22 cellular contexts compared by ENCODE assay signal in the genomic region with DNA sequence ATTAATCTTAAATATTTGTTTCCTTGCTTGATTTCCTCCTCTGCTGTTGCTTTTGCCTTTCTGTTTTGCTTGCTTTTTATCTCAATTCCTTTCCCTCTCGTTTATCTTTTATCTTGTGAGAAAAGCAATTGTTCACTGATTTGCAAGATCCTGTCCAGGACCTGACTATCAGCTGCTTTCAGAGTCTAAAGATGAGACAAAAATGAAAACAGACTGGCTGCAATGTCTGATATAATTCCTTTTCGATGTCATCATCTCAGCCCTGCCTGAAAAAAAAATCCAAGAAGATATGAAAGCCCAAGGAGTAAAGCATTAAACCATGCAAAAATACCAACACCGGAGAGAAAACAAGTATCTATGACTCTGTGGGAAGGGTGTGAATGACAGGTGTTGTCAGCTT.
A peak's percentile ranks its signal among the peaks of the same experiment; 100 is the strongest.
DNase-seq lines count a peak whose midpoint lies in the region; ATAC-seq and TF ChIP-seq lines count a peak whose summit lies in the region.
"Had no signal": no experiment of that assay in that cellular context is flagged by ENCODE, and none has a peak within 500 bp of the region (broad histone marks: within the 10 kb centered on the region; RNA-seq: fewer than 3 reads in every experiment).

No MANE protein-coding gene starts in this region.

- H2BK12ac ChIP-seq in neuronal stem cell (ENCODE audit: low read length), result no peak overlapping the region

- DNase-seq in GM03348 (ENCODE audit: low spot score) (peak; percentile 32), SK-N-DZ (ENCODE audit: low spot score) (peak; percentile 85), foreskin keratinocyte (peak in 1 of 2 donors; percentile 54), neuronal stem cell (ENCODE audit: low spot score) (no peak), GM19238 (ENCODE audit: insufficient read length, low spot score) (no peak), hippocampal formation (lab: John Stamatoyannopoulos, UW) (no peak), pons (ENCODE audit: low spot score) (no peak)
- DNase-seq: activated CD4-positive, alpha-beta T cell treated with anti-CD3 and anti-CD28 coated beads for 4 hours; activated naive CD4-positive, alpha-beta T cell treated with anti-CD3 and anti-CD28 coated beads, Interleukin-2, amount 10 ng/mL, durations not matched to agents 7 days and 5 days; activated T-cell treated with anti-CD3 and anti-CD28 coated beads, Interleukin-2, amount 50 U/mL, for 48 hours; GDM1; Kasumi-1; left colon; NCI-H1092; NCI-H2029 treated with DMSO at 0.1 percent for 48 hours; nephron progenitor cell; Peyer's patch; SJCRH30; T-helper 17 cell had no signal

- H3K9ac ChIP-seq in neuronal stem cell (ENCODE audit: low read depth, low read length, poor library complexity), result no peak overlapping the region

- H3K4ac ChIP-seq in neuronal stem cell (ENCODE audit: low read length), result no peak overlapping the region

- H3K79me1 ChIP-seq in neuronal stem cell (ENCODE audit: low read depth, low read length), result no peaks in the 10 kb centered on the region

- H3K27ac ChIP-seq in foreskin keratinocyte, result no peak overlapping the region
- H3K27ac ChIP-seq in neuronal stem cell (replicated peaks; ENCODE audit: low read length), result no peak overlapping the region
- H3K27ac ChIP-seq: ascending aorta, Peyer's patch, prostate gland, SJCRH30 had no signal

- no peak overlapping the region for H3K14ac ChIP-seq in neuronal stem cell (ENCODE audit: low read length)

- H3K4me1 ChIP-seq in foreskin keratinocyte (peaks cover 19% of the 10 kb centered on the region), neuronal stem cell (ENCODE audit: control insufficient read depth in 2 of 2, insufficient read depth in 1 of 2, low read depth in 1 of 2, low read length in 2 of 2) (no peaks in the 10 kb centered on the region)
- H3K4me1 ChIP-seq: ascending aorta, Peyer's patch, prostate gland had no signal

- no peak overlapping the region for H2BK120ac ChIP-seq in neuronal stem cell (ENCODE audit: low read depth, low read length)

- H4K91ac ChIP-seq in neuronal stem cell (ENCODE audit: low read depth, low read length, poor library complexity), result no peak overlapping the region

- H2BK5ac ChIP-seq in neuronal stem cell (ENCODE audit: low read length), result no peak overlapping the region

- no peak overlapping the region for H3K4me3 ChIP-seq in neuronal stem cell (ENCODE audit: low read length in 2 of 2)
- H3K4me3 ChIP-seq: ascending aorta, Peyer's patch, prostate gland, SJCRH30 had no signal

- H4K8ac ChIP-seq in neuronal stem cell (ENCODE audit: low read depth, low read length), result no peak overlapping the region

- H3K9me3 ChIP-seq in neuronal stem cell (replicated peaks in 1 of 2; ENCODE audit: control insufficient read depth in 2 of 2, insufficient read depth in 1 of 2, low read depth in 1 of 2, low read length in 2 of 2), result no peaks in the 10 kb centered on the region
- H3K9me3 ChIP-seq: ascending aorta, Peyer's patch, prostate gland, SJCRH30 had no signal

- H2AK5ac ChIP-seq in neuronal stem cell (ENCODE audit: low read depth, low read length), result no peak overlapping the region

- H3K18ac ChIP-seq in neuronal stem cell (ENCODE audit: low read length), result no peak overlapping the region

- H2BK15ac ChIP-seq in neuronal stem cell (ENCODE audit: low read length), result no peak overlapping the region

- H3K36me3 ChIP-seq in neuronal stem cell (replicated peaks in 1 of 2; ENCODE audit: control insufficient read depth in 2 of 2, insufficient read depth in 2 of 2, low read length in 2 of 2), result no peaks in the 10 kb centered on the region
- H3K36me3 ChIP-seq: ascending aorta, Peyer's patch, prostate gland, SJCRH30 had no signal

- H3K23ac ChIP-seq in neuronal stem cell (ENCODE audit: low read depth, low read length, poor library complexity), result no peak overlapping the region

- peak; percentile 12 for ATAC-seq in foreskin keratinocyte
- no peak for ATAC-seq in GM21529 (IDR thresholded peaks at IDR 0.05; ENCODE audit: unreplicated experiment)
- ATAC-seq: left colon, T-helper 17 cell had no signal

- no peak overlapping the region for H3K4me2 ChIP-seq in neuronal stem cell (ENCODE audit: insufficient read depth, low read length, poor library complexity, severe bottlenecking)

- no CpG with 5 or more reads among the region's 3 CpGs for WGBS in neuronal stem cell (ENCODE audit: extremely low coverage in 2 of 2, insufficient read length in 2 of 2, insufficient replicate concordance in 1 of 2), 2 donors

- H3K27me3 ChIP-seq in foreskin keratinocyte, result no peaks in the 10 kb centered on the region
- H3K27me3 ChIP-seq in neuronal stem cell (ENCODE audit: control insufficient read depth in 3 of 3, insufficient read depth in 3 of 3, low read depth in 1 of 3, low read length in 3 of 3), result no peaks in the 10 kb centered on the region
- H3K27me3 ChIP-seq: ascending aorta, Peyer's patch, SJCRH30 had no signal

- TF ChIP-seq CTCF in foreskin keratinocyte (conservative IDR thresholded peaks at IDR 0.05), result no peak

- peak overlapping the region; percentile 18 for H2AFZ ChIP-seq in neuronal stem cell (ENCODE audit: low read length)

Comparison
In these comparisons a context has a peak if more than half of its experiments do, and no peak if none do; other contexts are left out.
1. DNase-seq: peak in GM03348 (single experiment) and SK-N-DZ (single experiment); none in neuronal stem cell (single experiment), GM19238 (single experiment), hippocampal formation (0 of 2) and pons (single experiment).